9 cellular contexts compared by ENCODE assay signal in genomic region chr3:189132125-189132744, GRCh38. TPM values are rescaled to one million over a fixed set of nuclear protein-coding genes. Genes with fewer than 3 reads are reported as not detected.
DNase-seq lines count a peak whose midpoint lies in the region; ATAC-seq and TF ChIP-seq lines count a peak whose summit lies in the region.
"Had no signal": no experiment of that assay in that cellular context is flagged by ENCODE, and none has a peak within 500 bp of the region (broad histone marks: within the 10 kb centered on the region; RNA-seq: fewer than 3 reads in every experiment).

No MANE protein-coding gene starts in this region.

- TF ChIP-seq CTCF in AG09309 (IDR thresholded peaks at IDR 0.05; ENCODE audit: control insufficient read depth, insufficient read depth, low read depth, low read length, missing control alignments): no peak
- TF ChIP-seq CTCF in LNCaP clone FGC (IDR thresholded peaks at IDR 0.05; ENCODE audit: control insufficient read depth, extremely low read depth, insufficient read depth): no peak
- TF ChIP-seq CTCF in epithelial cell of proximal tubule (conservative IDR thresholded peaks at IDR 0.05; ENCODE audit: low read depth, low read length): no peak
- TF ChIP-seq CTCF in uterus (IDR thresholded peaks at IDR 0.05): peak in 1 of 4 experiments; percentile 5

- H3K27me3 Mint-ChIP-seq in activated CD4-positive, alpha-beta memory T cell treated with anti-CD3 and anti-CD28 coated beads, Interleukin-2, amount 10 ng/mL, durations not matched to agents 7 days and 5 days: no peaks in the 10 kb centered on the region

- H3K4me1 Mint-ChIP-seq in activated CD4-positive, alpha-beta memory T cell treated with anti-CD3 and anti-CD28 coated beads, Interleukin-2, amount 10 ng/mL, durations not matched to agents 7 days and 5 days: peaks cover 39% of the 10 kb centered on the region
- H3K4me1 Mint-ChIP-seq: naive B cell had no signal

- CTCF ChIA-PET in activated CD4-positive, alpha-beta memory T cell treated with anti-CD3 and anti-CD28 coated beads, Interleukin-2, amount 10 ng/mL, durations not matched to agents 7 days and 5 days (lab: Charles Lee): interaction anchor here (0.7 to 7.6 kb wide), 10 partner anchors 9 to 1393 kb away, joined by 3 to 56 read pairs (median 4); no protein-coding TSS in a partner anchor

- H3K9me3 Mint-ChIP-seq in activated CD4-positive, alpha-beta memory T cell treated with anti-CD3 and anti-CD28 coated beads, Interleukin-2, amount 10 ng/mL, durations not matched to agents 7 days and 5 days: peaks cover 18% of the 10 kb centered on the region

- peaks cover 47% of the 10 kb centered on the region for H3K36me3 Mint-ChIP-seq in activated CD4-positive, alpha-beta memory T cell treated with anti-CD3 and anti-CD28 coated beads, Interleukin-2, amount 10 ng/mL, durations not matched to agents 7 days and 5 days (ENCODE audit: low read depth)

- intact Hi-C loops in uterus (cut with DNase I; ENCODE audit: low total_unique reads): no loop called here
- intact Hi-C loops in posterior cingulate gyrus (cut with DNase I): no loop called here

- H3K27me3 ChIP-seq in rectal smooth muscle tissue (ENCODE audit: control insufficient read depth, insufficient read depth, low read length) (no peaks in the 10 kb centered on the region), uterus (no peaks in the 10 kb centered on the region)

- H3K4me3 ChIP-seq in AG09309 (ENCODE audit: control insufficient read depth, low read depth, low read length): no peak overlapping the region
- no peak overlapping the region for H3K4me3 ChIP-seq in LNCaP clone FGC (ENCODE audit: low read depth, low read length)
- H3K4me3 ChIP-seq in epithelial cell of proximal tubule (ENCODE audit: low read depth, low read length): no peak overlapping the region
- no peak overlapping the region for H3K4me3 ChIP-seq in rectal smooth muscle tissue (ENCODE audit: low read length)
- no peak overlapping the region for H3K4me3 ChIP-seq in uterus

- POLR2A ChIA-PET in activated CD4-positive, alpha-beta memory T cell treated with anti-CD3 and anti-CD28 coated beads, Interleukin-2, amount 10 ng/mL, durations not matched to agents 7 days and 5 days (lab: Charles Lee): interaction anchor here (0.7 to 2.3 kb wide), 11 partner anchors 10 to 1393 kb away, joined by 3 to 21 read pairs (median 4); no protein-coding TSS in a partner anchor

- H3K36me3 ChIP-seq in rectal smooth muscle tissue (ENCODE audit: control insufficient read depth, insufficient read depth, low read length) (no peaks in the 10 kb centered on the region), uterus (no peaks in the 10 kb centered on the region)

- TF ChIP-seq POLR2A in uterus (IDR thresholded peaks at IDR 0.05): no peak

- ATAC-seq in GM21390 (IDR thresholded peaks at IDR 0.05; ENCODE audit: unreplicated experiment): peak; percentile 90

- peak; percentile 62 for DNase-seq in AG09309 (ENCODE audit: low read depth)
- DNase-seq in LNCaP clone FGC (ENCODE audit: low read depth): peak; percentile 17
- peak; percentile 88 for DNase-seq in activated CD4-positive, alpha-beta memory T cell treated with anti-CD3 and anti-CD28 coated beads, Interleukin-2, amount 10 ng/mL, durations not matched to agents 7 days and 5 days
- DNase-seq in epithelial cell of proximal tubule (ENCODE audit: low read depth): peak; percentile 40
- peak; percentile 56 to 75 for DNase-seq in uterus
- DNase-seq in posterior cingulate gyrus: no peak
- DNase-seq: naive B cell had no signal

- H3K27ac Mint-ChIP-seq in activated CD4-positive, alpha-beta memory T cell treated with anti-CD3 and anti-CD28 coated beads, Interleukin-2, amount 10 ng/mL, durations not matched to agents 7 days and 5 days: peak overlapping the region; percentile 94
- H3K27ac Mint-ChIP-seq: naive B cell had no signal

- peak overlapping the region; percentile 2 for H3K27ac ChIP-seq in rectal smooth muscle tissue (ENCODE audit: low read depth, low read length)
- H3K27ac ChIP-seq in uterus: peak overlapping the region; percentile 74 to 84

- no peaks in the 10 kb centered on the region for H3K9me3 ChIP-seq in uterus

- no peak overlapping the region for H3K9ac ChIP-seq in rectal smooth muscle tissue (ENCODE audit: low read length)

- H3K4me1 ChIP-seq in rectal smooth muscle tissue (ENCODE audit: control insufficient read depth, insufficient read depth, low read length) (no peaks in the 10 kb centered on the region), uterus (peaks cover 0 to 4% of the 10 kb centered on the region in 2 donors)

- H3K4me3 Mint-ChIP-seq in activated CD4-positive, alpha-beta memory T cell treated with anti-CD3 and anti-CD28 coated beads, Interleukin-2, amount 10 ng/mL, durations not matched to agents 7 days and 5 days: peak overlapping the region; percentile 46

RNA-seq across cellular contexts. Expression of gene TPRG1, which starts 39.5 kb away (rescaled TPM):
- 1 to 10 TPM; 8.7 to 9.7 TPM for total RNA-seq in activated CD4-positive, alpha-beta memory T cell treated with anti-CD3 and anti-CD28 coated beads, Interleukin-2, amount 10 ng/mL, durations not matched to agents 7 days and 5 days
- total RNA-seq in epithelial cell of proximal tubule: not detected in 2 replicates
- 10 to 100 TPM in 1 of 4 donors, 1 to 10 TPM in 3; 7.7 to 29.4 (median 8.3) TPM for total RNA-seq in uterus

Comparison
In these comparisons a context has a peak if more than half of its experiments do, and no peak if none do; other contexts are left out.
1. DNase-seq: peak in AG09309 (single experiment), LNCaP clone FGC (single experiment), activated CD4-positive, alpha-beta memory T cell treated with anti-CD3 and anti-CD28 coated beads, Interleukin-2, amount 10 ng/mL, durations not matched to agents 7 days and 5 days (single experiment), epithelial cell of proximal tubule (single experiment) and uterus (2 of 2); none in posterior cingulate gyrus (0 of 10).